ENCODE assay signal across 8 cellular contexts in genomic region chr7:155804897-155805825, GRCh38. TPM values are rescaled to one million over a fixed set of nuclear protein-coding genes. Genes with fewer than 3 reads are reported as not detected.
DNase-seq lines count a peak whose midpoint lies in the region; ATAC-seq and TF ChIP-seq lines count a peak whose summit lies in the region.

No MANE protein-coding gene starts in this region.

- H3K36me3 ChIP-seq in fibroblast of lung (ENCODE audit: control insufficient read depth, insufficient read depth, low read length) (no peaks in the 10 kb centered on the region), neuronal stem cell (replicated peaks in 1 of 2; ENCODE audit: control insufficient read depth in 2 of 2, insufficient read depth in 2 of 2, low read length in 2 of 2) (no peaks in the 10 kb centered on the region), tibial nerve (no peaks in the 10 kb centered on the region)

- H3K27me3 ChIP-seq in fibroblast of lung (ENCODE audit: control insufficient read depth, insufficient read depth, low read length) (peaks cover 47% of the 10 kb centered on the region), neuronal stem cell (ENCODE audit: control insufficient read depth in 3 of 3, insufficient read depth in 3 of 3, low read depth in 1 of 3, low read length in 3 of 3) (peaks cover 45 to 91% (median 87%) of the 10 kb centered on the region in 3 experiments), tibial nerve (peaks cover 0 to 86% of the 10 kb centered on the region in 2 donors)

- H2BK5ac ChIP-seq in neuronal stem cell (ENCODE audit: low read length) = no peak overlapping the region

- H3K27me3 Mint-ChIP-seq in activated T-cell treated with anti-CD3 and anti-CD28 coated beads, Interleukin-2, amount 50 U/mL, for 72 hours (ENCODE audit: low read depth) = peaks cover 59% of the 10 kb centered on the region

- peak overlapping the region; percentile 77 for H3K4me2 ChIP-seq in fibroblast of lung (ENCODE audit: extremely low read depth, insufficient read depth, low read length)
- H3K4me2 ChIP-seq in neuronal stem cell (ENCODE audit: insufficient read depth, low read length, poor library complexity, severe bottlenecking) = peak overlapping the region; percentile 81

- H2AK5ac ChIP-seq in neuronal stem cell (ENCODE audit: low read depth, low read length) = peak overlapping the region; percentile 56

- CTCF ChIA-PET in HEK293T (lab: Yijun Ruan, JAX) = interaction anchor here (0.5 to 0.8 kb wide), 2 partner anchors 8 to 296 kb away, joined by 4 to 5 read pairs; no protein-coding TSS in a partner anchor

- peak overlapping the region; percentile 96 for H2BK15ac ChIP-seq in neuronal stem cell (ENCODE audit: low read length)

- TF ChIP-seq POLR2A in tibial nerve (IDR thresholded peaks at IDR 0.05) = no peak

- no peak overlapping the region for H3K27ac Mint-ChIP-seq in activated T-cell treated with anti-CD3 and anti-CD28 coated beads, Interleukin-2, amount 50 U/mL, for 72 hours

- H3K4ac ChIP-seq in neuronal stem cell (ENCODE audit: low read length) = no peak overlapping the region

- peak overlapping the region; percentile 71 to 81 for H3K4me3 Mint-ChIP-seq in activated T-cell treated with anti-CD3 and anti-CD28 coated beads, Interleukin-2, amount 50 U/mL, for 72 hours

- ATAC-seq in activated T-cell treated with anti-CD3 and anti-CD28 coated beads, Interleukin-2, amount 50 U/mL, for 72 hours (replicated peaks in 1 of 2) = peak; percentile 81 to 82
- ATAC-seq in GM19328 (IDR thresholded peaks at IDR 0.05; ENCODE audit: unreplicated experiment) = no peak

- H3K9me3 Mint-ChIP-seq in activated T-cell treated with anti-CD3 and anti-CD28 coated beads, Interleukin-2, amount 50 U/mL, for 72 hours = no peaks in the 10 kb centered on the region

- no peaks in the 10 kb centered on the region for H4K20me1 ChIP-seq in fibroblast of lung (ENCODE audit: control insufficient read depth, extremely low read depth, insufficient read depth, low read length)

- H3K79me2 ChIP-seq in fibroblast of lung (ENCODE audit: control insufficient read depth, insufficient read depth, low read length) = no peaks in the 10 kb centered on the region

- POLR2A ChIA-PET in HEK293T (lab: Yijun Ruan, JAX) = no interaction called here

- H3K9me3 ChIP-seq in fibroblast of lung (ENCODE audit: control insufficient read depth, insufficient read depth, low read depth, low read length) (no peaks in the 10 kb centered on the region), neuronal stem cell (replicated peaks in 1 of 2; ENCODE audit: control insufficient read depth in 2 of 2, insufficient read depth in 1 of 2, low read depth in 1 of 2, low read length in 2 of 2) (peaks cover 0 to 6% of the 10 kb centered on the region in 2 donors), tibial nerve (no peaks in the 10 kb centered on the region)

- H3K4me1 Mint-ChIP-seq in activated T-cell treated with anti-CD3 and anti-CD28 coated beads, Interleukin-2, amount 50 U/mL, for 72 hours (ENCODE audit: low read depth) = peaks cover 17% of the 10 kb centered on the region

- H3K79me1 ChIP-seq in neuronal stem cell (ENCODE audit: low read depth, low read length) = no peaks in the 10 kb centered on the region

- peaks cover 3% of the 10 kb centered on the region for H3K4me1 ChIP-seq in fibroblast of lung (ENCODE audit: control insufficient read depth, extremely low read depth, insufficient read depth, low read length)
- H3K4me1 ChIP-seq in neuronal stem cell (ENCODE audit: control insufficient read depth in 2 of 2, insufficient read depth in 1 of 2, low read depth in 1 of 2, low read length in 2 of 2) = peaks cover 37% of the 10 kb centered on the region in 2 donors
- peaks cover 0 to 75% (median 36%) of the 10 kb centered on the region in 4 donors for H3K4me1 ChIP-seq in tibial nerve

- no CpG with 5 or more reads among the region's 91 CpGs for WGBS in neuronal stem cell (ENCODE audit: extremely low coverage in 2 of 2, insufficient read length in 2 of 2, insufficient replicate concordance in 1 of 2), 2 donors
- WGBS in tibial nerve, 2 donors = 2 to 3% methylated on average over 18 to 55 of the region's 91 CpGs

- DNase-seq in EL = peak; percentile 60
- DNase-seq in HEK293T (ENCODE audit: extremely low spot score) = peak; percentile 89
- DNase-seq in NCI-H345 treated with DMSO at 0.1 percent for 48 hours (lab: John Stamatoyannopoulos, UW; ENCODE audit: unreplicated experiment) = peak; percentile 58
- peak; percentile 76 to 83 for DNase-seq in activated T-cell treated with anti-CD3 and anti-CD28 coated beads, Interleukin-2, amount 50 U/mL, for 72 hours
- DNase-seq in fibroblast of lung (ENCODE audit: low read depth in 2 of 2) = peak; percentile 74 to 78
- peak; percentile 85 for DNase-seq in neuronal stem cell (ENCODE audit: low spot score)
- no peak for DNase-seq in tibial nerve (ENCODE audit: low spot score in 2 of 2)

- H3K9ac ChIP-seq in fibroblast of lung (ENCODE audit: insufficient read depth, low read length) (no peak overlapping the region), neuronal stem cell (ENCODE audit: low read depth, low read length, poor library complexity) (peak overlapping the region; percentile 50)

- no peak overlapping the region for H4K91ac ChIP-seq in neuronal stem cell (ENCODE audit: low read depth, low read length, poor library complexity)

- H4K8ac ChIP-seq in neuronal stem cell (ENCODE audit: low read depth, low read length) = no peak overlapping the region

- no peak overlapping the region for H3K14ac ChIP-seq in neuronal stem cell (ENCODE audit: low read length)

- H3K4me3 ChIP-seq in fibroblast of lung (replicated peaks in 1 of 4; ENCODE audit: control extremely low read depth in 1 of 4, insufficient read depth in 1 of 4, low read depth in 3 of 4, low read length in 4 of 4) (peak overlapping the region; percentile 32 to 63 (median 40)), neuronal stem cell (ENCODE audit: low read length in 2 of 2) (peak overlapping the region; percentile 45 to 70), tibial nerve (peak overlapping the region; percentile 18 to 42 (median 32))

- H3K36me3 Mint-ChIP-seq in activated T-cell treated with anti-CD3 and anti-CD28 coated beads, Interleukin-2, amount 50 U/mL, for 72 hours (ENCODE audit: insufficient read depth in 2 of 2) = no peaks in the 10 kb centered on the region

- H2AFZ ChIP-seq in fibroblast of lung (ENCODE audit: low read length) = peak overlapping the region; percentile 65
- H2AFZ ChIP-seq in neuronal stem cell (ENCODE audit: low read length) = peak overlapping the region; percentile 99

- H3K27ac ChIP-seq in fibroblast of lung (ENCODE audit: insufficient read depth, low read length) = no peak overlapping the region
- no peak overlapping the region for H3K27ac ChIP-seq in neuronal stem cell (replicated peaks; ENCODE audit: low read length)
- peak overlapping the region; percentile 46 to 78 (median 60) for H3K27ac ChIP-seq in tibial nerve

- H3K18ac ChIP-seq in neuronal stem cell (ENCODE audit: low read length) = peak overlapping the region; percentile 95

- H2BK12ac ChIP-seq in neuronal stem cell (ENCODE audit: low read length) = no peak overlapping the region

- H2BK120ac ChIP-seq in neuronal stem cell (ENCODE audit: low read depth, low read length) = no peak overlapping the region

- H3K23ac ChIP-seq in neuronal stem cell (ENCODE audit: low read depth, low read length, poor library complexity) = peak overlapping the region; percentile 95

- TF ChIP-seq CTCF in fibroblast of lung (conservative IDR thresholded peaks at IDR 0.05 in 1 of 2, IDR thresholded peaks at IDR 0.05 in 1 of 2; ENCODE audit: low read depth in 1 of 2, low read length in 2 of 2) (peak; percentile 46 to 49), tibial nerve (IDR thresholded peaks at IDR 0.05) (peak in 4 of 5 experiments; percentile 23 to 59 (median 28))

- TF ChIP-seq EP300 in tibial nerve (IDR thresholded peaks at IDR 0.05) = no peak

TF ChIP-seq in HEK293T, 16 proteins besides CTCF, POLR2A, EP300 and RAD21:
- TF ChIP-seq LEF1 (IDR thresholded peaks at IDR 0.05; ENCODE audit: borderline replicate concordance) (no peak), HDGF (IDR thresholded peaks at IDR 0.05; ENCODE audit: borderline replicate concordance) (no peak), BHLHE40 (IDR thresholded peaks at IDR 0.05; ENCODE audit: borderline replicate concordance) (no peak), CTBP1 (IDR thresholded peaks at IDR 0.05; ENCODE audit: borderline replicate concordance) (no peak), ARNT (IDR thresholded peaks at IDR 0.05) (0 out of 2 replicates have a peak, but pooled peaks have one; percentile 1), TARDBP (IDR thresholded peaks at IDR 0.05) (no peak), FOXK2 (IDR thresholded peaks at IDR 0.05) (no peak), NFRKB (IDR thresholded peaks at IDR 0.05) (no peak), L3MBTL2 (conservative IDR thresholded peaks at IDR 0.05) (peak; percentile 88), SUZ12 (IDR thresholded peaks at IDR 0.05) (no peak), ELF4 (IDR thresholded peaks at IDR 0.05) (no peak), PKNOX1 (IDR thresholded peaks at IDR 0.05) (no peak), ZNF384 (IDR thresholded peaks at IDR 0.05) (no peak)

RNA-seq across cellular contexts. Expression of gene SHH, which starts 7.1 kb away (rescaled TPM):
- under 1 TPM; 0.05 to 0.10 TPM for total RNA-seq in activated T-cell treated with anti-CD3 and anti-CD28 coated beads, Interleukin-2, amount 50 U/mL, for 72 hours
- total RNA-seq in fibroblast of lung (under 0.01 TPM in 2 replicates), tibial nerve (10 to 100 TPM in 2 of 4 donors, 1 to 10 TPM in 2; 7.7 to 16.2 (median 11.3) TPM)
- not detected in 2 replicates for polyA plus RNA-seq in fibroblast of lung
- polyA plus RNA-seq in fibroblast of lung (2012) = 0.07 TPM in 1 of 2 replicates, not detected in the other
- polyA minus RNA-seq in fibroblast of lung (ENCODE audit: low replicate concordance) = not detected in 2 replicates
- polyA plus RNA-seq in neuronal stem cell (2013, experiment 1 of 2) = 0.08 TPM
- polyA plus RNA-seq in neuronal stem cell (2013, experiment 2 of 2) = 0.06 TPM

Comparison
In these comparisons a context has a peak if more than half of its experiments do, and no peak if none do; other contexts are left out.
1. DNase-seq: peak in EL (single experiment), HEK293T (single experiment), NCI-H345 treated with DMSO at 0.1 percent for 48 hours (single experiment), activated T-cell treated with anti-CD3 and anti-CD28 coated beads, Interleukin-2, amount 50 U/mL, for 72 hours (2 of 2), fibroblast of lung (2 of 2) and neuronal stem cell (single experiment); none in tibial nerve (0 of 2).
2. H3K27ac ChIP-seq: peak in tibial nerve (4 of 4); none in fibroblast of lung (single experiment) and neuronal stem cell (single experiment).
3. Peak in every context shown above with its lines, with median percentiles within 50 percentile points of each other: H3K4me3 ChIP-seq.